16 cellular contexts compared by ENCODE assay signal in genomic region chr13:39415003-39415402, GRCh38.
DNase-seq lines count a peak whose midpoint lies in the region; ATAC-seq and TF ChIP-seq lines count a peak whose summit lies in the region.
"Had no signal": no experiment of that assay in that cellular context is flagged by ENCODE, and none has a peak within 500 bp of the region (broad histone marks: within the 10 kb centered on the region; RNA-seq: fewer than 3 reads in every experiment).

No MANE protein-coding gene starts in this region.

- H4K20me1 ChIP-seq in osteoblast (ENCODE audit: insufficient read depth, low read length), result no peaks in the 10 kb centered on the region

- peak overlapping the region; percentile 29 for H3K4me2 ChIP-seq in osteoblast (ENCODE audit: insufficient read depth, low read length)

- no peaks in the 10 kb centered on the region for H3K9me3 Mint-ChIP-seq in nephron progenitor cell
- no peaks in the 10 kb centered on the region for H3K9me3 Mint-ChIP-seq in stimulated activated naive CD8-positive, alpha-beta T cell treated with anti-CD3 and anti-CD28 coated beads, Interleukin-15, amount 100 ng/mL, for 72 hours
- H3K9me3 Mint-ChIP-seq: activated CD4-positive, alpha-beta memory T cell treated with anti-CD3 and anti-CD28 coated beads, Interleukin-2, amount 10 ng/mL, durations not matched to agents 7 days and 5 days; CD8-positive, alpha-beta T cell; naive thymus-derived CD8-positive, alpha-beta T cell had no signal

- no peaks in the 10 kb centered on the region for H3K9me3 ChIP-seq in heart right ventricle
- H3K9me3 ChIP-seq in osteoblast (ENCODE audit: low read depth, low read length), result no peaks in the 10 kb centered on the region
- no peaks in the 10 kb centered on the region for H3K9me3 ChIP-seq in thyroid gland

- H3K27me3 ChIP-seq in heart right ventricle (no peaks in the 10 kb centered on the region), osteoblast (ENCODE audit: insufficient read depth, low read length) (no peaks in the 10 kb centered on the region), thyroid gland (no peaks in the 10 kb centered on the region), brain microvascular endothelial cell (replicated peaks) (no peaks in the 10 kb centered on the region)

- H3K27ac Mint-ChIP-seq in nephron progenitor cell, result no peak overlapping the region
- H3K27ac Mint-ChIP-seq in stimulated activated naive CD8-positive, alpha-beta T cell treated with anti-CD3 and anti-CD28 coated beads, Interleukin-15, amount 100 ng/mL, for 72 hours, result no peak overlapping the region
- H3K27ac Mint-ChIP-seq: activated CD4-positive, alpha-beta memory T cell treated with anti-CD3 and anti-CD28 coated beads, Interleukin-2, amount 10 ng/mL, durations not matched to agents 7 days and 5 days; CD8-positive, alpha-beta T cell; naive thymus-derived CD8-positive, alpha-beta T cell had no signal

- in situ Hi-C loops in brain microvascular endothelial cell (cut with HindIII; ENCODE audit: low pct_ligation_motif_present, low sequenced_read_pairs), result no loop called here

- H3K36me3 ChIP-seq in heart right ventricle (no peaks in the 10 kb centered on the region), osteoblast (ENCODE audit: insufficient read depth, low read length) (no peaks in the 10 kb centered on the region), thyroid gland (no peaks in the 10 kb centered on the region), brain microvascular endothelial cell (replicated peaks) (no peaks in the 10 kb centered on the region)

- peaks cover 9 to 93% (median 78%) of the 10 kb centered on the region in 9 donors for H3K4me1 ChIP-seq in heart right ventricle
- peaks cover 43% of the 10 kb centered on the region for H3K4me1 ChIP-seq in osteoblast (ENCODE audit: insufficient read depth, low read length)
- peaks cover 0 to 5% of the 10 kb centered on the region in 2 donors for H3K4me1 ChIP-seq in thyroid gland

- peaks cover 3% of the 10 kb centered on the region for H3K27me3 Mint-ChIP-seq in nephron progenitor cell (ENCODE audit: low read depth, poor library complexity)
- peaks cover 32% of the 10 kb centered on the region for H3K27me3 Mint-ChIP-seq in stimulated activated naive CD8-positive, alpha-beta T cell treated with anti-CD3 and anti-CD28 coated beads, Interleukin-15, amount 100 ng/mL, for 72 hours

- peaks cover 2% of the 10 kb centered on the region for H3K79me2 ChIP-seq in osteoblast (ENCODE audit: insufficient read depth, low read length)

- TF ChIP-seq CTCF in heart right ventricle (IDR thresholded peaks at IDR 0.05) (no peak), osteoblast (IDR thresholded peaks at IDR 0.05; ENCODE audit: extremely low read depth, low read depth, low read length) (no peak), thyroid gland (IDR thresholded peaks at IDR 0.05) (no peak), nephron progenitor cell (IDR thresholded peaks at IDR 0.05) (no peak), brain microvascular endothelial cell (IDR thresholded peaks at IDR 0.05; ENCODE audit: low read depth, low read length, missing control alignments) (no peak)

- H3K36me3 Mint-ChIP-seq in nephron progenitor cell (ENCODE audit: low read depth), result no peaks in the 10 kb centered on the region
- H3K36me3 Mint-ChIP-seq: CD8-positive, alpha-beta T cell; naive thymus-derived CD8-positive, alpha-beta T cell had no signal

- H3K4me3 Mint-ChIP-seq in nephron progenitor cell, result no peak overlapping the region
- no peak overlapping the region for H3K4me3 Mint-ChIP-seq in stimulated activated naive CD8-positive, alpha-beta T cell treated with anti-CD3 and anti-CD28 coated beads, Interleukin-15, amount 100 ng/mL, for 72 hours
- H3K4me3 Mint-ChIP-seq: activated CD4-positive, alpha-beta memory T cell treated with anti-CD3 and anti-CD28 coated beads, Interleukin-2, amount 10 ng/mL, durations not matched to agents 7 days and 5 days; CD8-positive, alpha-beta T cell; naive thymus-derived CD8-positive, alpha-beta T cell had no signal

- H3K4me3 ChIP-seq in heart right ventricle, result peak overlapping the region in 5 of 10 donors; percentile 2 to 32 (median 15)
- H3K4me3 ChIP-seq in osteoblast (ENCODE audit: insufficient read depth, low read length), result no peak overlapping the region
- H3K4me3 ChIP-seq in thyroid gland (replicated peaks in 1 of 3), result no peak overlapping the region
- H3K4me3 ChIP-seq in brain microvascular endothelial cell (ENCODE audit: low read depth, low read length), result no peak overlapping the region

- peak in 1 of 61 donors; percentile 13 for DNase-seq in caudate nucleus (lab: John Stamatoyannopoulos, UW)
- DNase-seq in heart right ventricle, result peak in 1 of 2 donors; percentile 72
- no peak for DNase-seq in osteoblast (ENCODE audit: insufficient read length, low spot score, missing footprints)
- peak in 1 of 2 donors; percentile 2 for DNase-seq in thyroid gland
- no peak for DNase-seq in nephron progenitor cell
- no peak for DNase-seq in stimulated activated naive CD8-positive, alpha-beta T cell treated with anti-CD3 and anti-CD28 coated beads, Interleukin-15, amount 100 ng/mL, for 72 hours
- DNase-seq in brain microvascular endothelial cell, result no peak
- DNase-seq in HK-2 (ENCODE audit: unreplicated experiment), result no peak
- DNase-seq: activated CD4-positive, alpha-beta memory T cell treated with anti-CD3 and anti-CD28 coated beads, Interleukin-2, amount 10 ng/mL, durations not matched to agents 7 days and 5 days; activated naive CD4-positive, alpha-beta T cell treated with Interleukin-2 at 50 U/mL for 16 hours; CD8-positive, alpha-beta T cell; effector CD8-positive, alpha-beta T cell; stimulated activated CD4-positive, alpha-beta T cell treated with anti-CD3 and anti-CD28 coated beads, Interleukin-2, amount 100 ng/mL, for 48 hours; stimulated activated naive CD4-positive, alpha-beta T cell treated with Interleukin-2 at 50 U/mL for 16 hours; T-helper 9 cell had no signal

- WGBS in heart right ventricle, 2 donors, result 26 to 36% methylated on average over 5 of the region's 5 CpGs
- WGBS in thyroid gland, 2 donors, result 55 to 69% methylated on average over 5 of the region's 5 CpGs

- H3K4me1 Mint-ChIP-seq in nephron progenitor cell, result peaks cover 48% of the 10 kb centered on the region
- H3K4me1 Mint-ChIP-seq in stimulated activated naive CD8-positive, alpha-beta T cell treated with anti-CD3 and anti-CD28 coated beads, Interleukin-15, amount 100 ng/mL, for 72 hours, result no peaks in the 10 kb centered on the region
- H3K4me1 Mint-ChIP-seq: activated CD4-positive, alpha-beta memory T cell treated with anti-CD3 and anti-CD28 coated beads, Interleukin-2, amount 10 ng/mL, durations not matched to agents 7 days and 5 days had no signal

- H3K27ac ChIP-seq in caudate nucleus (ENCODE audit: low read depth, low read length) (peak overlapping the region; percentile 68), heart right ventricle (peak overlapping the region; percentile 41 to 87 (median 72)), osteoblast (ENCODE audit: low read depth, low read length) (no peak overlapping the region), thyroid gland (peak overlapping the region in 2 of 3 donors; percentile 29 to 37), brain microvascular endothelial cell (no peak overlapping the region)

- ATAC-seq in heart right ventricle, result peak; percentile 63 to 92 (median 80)
- ATAC-seq in stimulated activated naive CD8-positive, alpha-beta T cell treated with anti-CD3 and anti-CD28 coated beads, Interleukin-15, amount 100 ng/mL, for 72 hours, result no peak
- ATAC-seq: CD8-positive, alpha-beta T cell; naive thymus-derived CD8-positive, alpha-beta T cell had no signal

- no peak for TF ChIP-seq POLR2A in thyroid gland (IDR thresholded peaks at IDR 0.05)

- intact Hi-C loops in heart right ventricle (cut with DNase I) (loop anchor here in 9 of 10 donors (1.0 to 10.0 kb wide), 9 partner anchors 37 to 370 kb away; partner anchors contain the start of gene LHFPL6 (in 6 of the 9)), thyroid gland (cut with DNase I) (no loop called here)

- no peak overlapping the region for H2AFZ ChIP-seq in osteoblast (ENCODE audit: low read length)

Comparison
In these comparisons a context has a peak if more than half of its experiments do, and no peak if none do; other contexts are left out.
1. H3K27ac ChIP-seq: peak in caudate nucleus (single experiment), heart right ventricle (10 of 10) and thyroid gland (2 of 3); none in osteoblast (single experiment) and brain microvascular endothelial cell (single experiment).